In the genomic region with DNA sequence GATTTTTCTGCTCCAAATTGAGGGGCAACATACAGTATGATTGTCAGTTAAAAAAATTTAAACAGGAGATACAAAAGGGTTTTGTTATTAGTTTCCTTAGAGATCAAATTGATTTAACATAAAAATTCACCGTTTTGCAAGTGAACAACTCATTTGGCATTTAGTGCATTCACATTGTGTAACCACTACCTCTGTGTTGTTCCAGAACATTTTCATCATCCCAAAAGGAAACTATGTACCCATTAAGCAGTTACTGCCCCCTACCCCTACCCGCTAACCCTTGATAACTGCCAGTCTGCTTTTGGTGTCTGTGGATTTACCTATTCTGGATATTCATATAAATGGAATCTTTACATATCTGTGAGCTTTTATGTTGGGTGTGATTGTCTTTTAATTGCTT, we compare ENCODE assay signal across 1 cellular context.
TF ChIP-seq lines count a peak whose summit lies in the region.

No MANE protein-coding gene starts in this region.

TF ChIP-seq in GM12891, 5 proteins besides CTCF, POLR2A, EP300 and RAD21 (continued from another document):
- no peak for TF ChIP-seq SPI1 (IDR thresholded peaks at IDR 0.05; ENCODE audit: low read depth, low read length)
